In genomic region chr1:12615916-12616708, GRCh38 we compare ENCODE assay signal across 8 cellular contexts. TPM values are rescaled to one million over a fixed set of nuclear protein-coding genes. Genes with fewer than 3 reads are reported as not detected.
A peak's percentile ranks its signal among the peaks of the same experiment; 100 is the strongest.
DNase-seq lines count a peak whose midpoint lies in the region; ATAC-seq, FAIRE-seq and TF ChIP-seq lines count a peak whose summit lies in the region.

No MANE protein-coding gene starts in this region.

- FAIRE-seq in GM19239 (lab: Jason Lieb, UNC), result no peak

- ATAC-seq in body of pancreas (peak; percentile 50), HG02642 (IDR thresholded peaks at IDR 0.05; ENCODE audit: poor library complexity, unreplicated experiment) (no peak), GM18909 (IDR thresholded peaks at IDR 0.05; ENCODE audit: poor library complexity, unreplicated experiment) (no peak)

- no peaks in the 10 kb centered on the region for H3K9me3 ChIP-seq in body of pancreas

- H3K36me3 ChIP-seq in body of pancreas (replicated peaks in 1 of 2; ENCODE audit: insufficient read depth in 1 of 2, low read depth in 2 of 2), result peaks cover 0 to 3% of the 10 kb centered on the region in 2 donors

- peaks cover 65% of the 10 kb centered on the region for H3K4me1 ChIP-seq in body of pancreas

- H3K27ac ChIP-seq in body of pancreas (peak overlapping the region; percentile 93 to 99 (median 98)), skin epidermis (peak overlapping the region; percentile 59 to 95 (median 87))

- no peaks in the 10 kb centered on the region for H3K27me3 ChIP-seq in body of pancreas

- H3K4me3 ChIP-seq in body of pancreas (peak overlapping the region; percentile 43 to 80), skin epidermis (peak overlapping the region; percentile 50 to 73 (median 62))

- no peak for TF ChIP-seq CTCF in body of pancreas (IDR thresholded peaks at IDR 0.05)

- peak; percentile 63 to 94 (median 93) for TF ChIP-seq POLR2A in body of pancreas (IDR thresholded peaks at IDR 0.05)

- peak; percentile 79 for DNase-seq in DMS53 (lab: John Stamatoyannopoulos, UW)
- peak; percentile 89 for DNase-seq in M059J (ENCODE audit: low read depth)
- DNase-seq in body of pancreas, result peak; percentile 79 to 87 (median 83)
- peak; percentile 71 for DNase-seq in iris pigment epithelial cell (ENCODE audit: low read depth)
- no peak for DNase-seq in GM19239 (ENCODE audit: insufficient read length, low spot score)

- intact Hi-C loops in body of pancreas (cut with DNase I), result no loop called here

- WGBS in body of pancreas, 2 donors, result 3 to 6% methylated on average over 15 to 16 of the region's 16 CpGs

RNA-seq across cellular contexts. Expression of gene DHRS3, which starts 1.9 kb away (rescaled TPM):
- 47.3 and 51.5 TPM in 2 replicates for total RNA-seq in M059J (2014; rRNA removed; shearing (Covaris generic))
- 100 to 1,000 TPM in 1 of 2 donors, 10 to 100 TPM in 1; 81.7 to 104 TPM for total RNA-seq in body of pancreas

RNA-seq across cellular contexts. Expression of gene AADACL4, which starts 27.8 kb away (rescaled TPM):
- not detected in 2 replicates for total RNA-seq in M059J (2014; rRNA removed; shearing (Covaris generic))
- total RNA-seq in body of pancreas, result not detected
